ENCODE assay signal across 1 cellular context in genomic region chr17:48738803-48739526, GRCh38.
A peak's percentile ranks its signal among the peaks of the same experiment; 100 is the strongest.
TF ChIP-seq lines count a peak whose summit lies in the region.

No MANE protein-coding gene starts in this region.

TF ChIP-seq in HepG2, 621 proteins besides CTCF, POLR2A, EP300 and RAD21:
- TF ChIP-seq JUN (CRISPR knock-in tag; IDR thresholded peaks at IDR 0.05): no peak
- peak; percentile 95 for TF ChIP-seq EZH2 (conservative IDR thresholded peaks at IDR 0.05; ENCODE audit: low read depth, low read length)
